8 cellular contexts compared by ENCODE assay signal in the genomic region with DNA sequence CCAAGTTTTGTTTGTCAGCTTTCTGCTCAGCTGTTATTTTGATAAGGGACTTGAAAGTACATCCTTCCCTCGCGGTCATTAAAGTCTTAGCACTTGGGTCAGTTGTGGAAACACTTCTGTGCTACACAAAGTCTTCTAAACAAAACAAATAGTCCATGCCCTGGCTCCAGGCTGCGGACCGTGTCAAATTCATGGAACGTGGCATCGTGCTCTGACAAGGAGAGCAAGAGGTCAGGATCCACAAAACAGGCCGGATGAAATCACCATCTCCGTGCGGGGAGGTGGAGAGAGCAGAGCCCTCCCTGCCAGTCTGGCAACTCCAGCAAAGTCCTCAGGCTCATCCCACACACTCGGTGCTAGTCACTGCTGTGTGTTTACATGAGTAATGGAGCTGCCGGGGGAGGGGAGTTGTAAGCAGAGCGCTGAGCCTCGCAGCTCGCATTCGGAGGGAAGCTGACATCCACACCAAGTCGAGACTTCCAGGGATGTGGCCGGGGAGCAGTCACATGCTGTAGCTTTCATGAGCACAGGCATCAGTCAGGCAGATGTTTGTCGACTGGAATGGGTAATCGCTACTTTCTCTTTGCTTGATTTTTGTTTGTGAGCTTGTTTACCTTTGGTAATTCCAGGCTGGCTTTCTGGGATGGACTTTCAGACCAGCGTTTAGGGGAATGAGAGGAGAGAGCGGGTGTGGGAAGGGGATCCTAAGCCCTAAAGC.
DNase-seq lines count a peak whose midpoint lies in the region; ATAC-seq, FAIRE-seq and TF ChIP-seq lines count a peak whose summit lies in the region.

No MANE protein-coding gene starts in this region.

- ATAC-seq in HG03457 (IDR thresholded peaks at IDR 0.05; ENCODE audit: unreplicated experiment) = no peak

- peak overlapping the region; percentile 69 for H3K4me3 ChIP-seq in GM06990 (replicated peaks; ENCODE audit: low read depth, low read length)
- H3K4me3 ChIP-seq in endothelial cell of umbilical vein (replicated peaks in 1 of 3; ENCODE audit: insufficient read depth in 1 of 3, low read depth in 1 of 3, low read length in 3 of 3) = peak overlapping the region in 2 of 3 experiments; percentile 36 to 60

- TF ChIP-seq CTCF in GM06990 (IDR thresholded peaks at IDR 0.05; ENCODE audit: insufficient read depth, low read length, poor library complexity, severe bottlenecking) = no peak
- TF ChIP-seq CTCF in endothelial cell of umbilical vein (IDR thresholded peaks at IDR 0.05; ENCODE audit: extremely low read depth in 1 of 2, insufficient read depth in 1 of 2, low read depth in 1 of 2, low read length in 2 of 2) = no peak

- peak overlapping the region; percentile 53 for H2AFZ ChIP-seq in endothelial cell of umbilical vein (ENCODE audit: low read depth, low read length)

- peak; percentile 40 for TF ChIP-seq POLR2A in endothelial cell of umbilical vein (IDR thresholded peaks at IDR 0.05; ENCODE audit: low read depth, low read length)

- H4K20me1 ChIP-seq in endothelial cell of umbilical vein (replicated peaks; ENCODE audit: control insufficient read depth, extremely low read depth, insufficient read depth, low read length) = no peaks in the 10 kb centered on the region

- dilution Hi-C loops in endothelial cell of umbilical vein (cut with MboI; ENCODE audit: extremely low pct_ligation_motif_present, low sequenced_read_pairs) = no loop called here

- H3K9me3 ChIP-seq in endothelial cell of umbilical vein (replicated peaks; ENCODE audit: control insufficient read depth, insufficient read depth, low read length) = no peaks in the 10 kb centered on the region

- BruUV-seq in endothelial cell of umbilical vein (replicated peaks; lab: Mats Ljungman, UMichigan) = TSS peak; percentile 8

- peaks cover 9% of the 10 kb centered on the region for H3K36me3 ChIP-seq in GM06990 (ENCODE audit: control insufficient read depth, insufficient read depth, low read length)
- peaks cover 4 to 10% of the 10 kb centered on the region in 2 experiments for H3K36me3 ChIP-seq in endothelial cell of umbilical vein (ENCODE audit: control insufficient read depth in 2 of 2, extremely low read depth in 1 of 2, insufficient read depth in 2 of 2, low read length in 2 of 2)

- FAIRE-seq in endothelial cell of umbilical vein (lab: Jason Lieb, UNC) = peak; percentile 77

- no peaks in the 10 kb centered on the region for H3K27me3 ChIP-seq in GM06990 (replicated peaks; ENCODE audit: control insufficient read depth, insufficient read depth, low read length)
- no peaks in the 10 kb centered on the region for H3K27me3 ChIP-seq in endothelial cell of umbilical vein (ENCODE audit: control insufficient read depth in 2 of 2, insufficient read depth in 2 of 2, low read length in 2 of 2)

- peak overlapping the region; percentile 63 for H3K27ac ChIP-seq in endothelial cell of umbilical vein (ENCODE audit: insufficient read depth, low read depth, low read length)

- H3K9me1 ChIP-seq in endothelial cell of umbilical vein (replicated peaks; ENCODE audit: control insufficient read depth, extremely low read depth, insufficient read depth, low read length) = no peaks in the 10 kb centered on the region

- H3K4me2 ChIP-seq in endothelial cell of umbilical vein (ENCODE audit: insufficient read depth, low read length) = peak overlapping the region; percentile 83

- CTCF ChIA-PET in endothelial cell of umbilical vein (lab: Charles Lee) = interaction anchor here (0.5 to 3.4 kb wide), 18 partner anchors 9 to 884 kb away, joined by 3 to 44 read pairs (median 5); no protein-coding TSS in a partner anchor

- intact Hi-C loops in endothelial cell of umbilical vein (cut with micrococcal nuclease) = loop anchor here (1.0 to 5.0 kb wide), 5 partner anchors 33 to 333 kb away; no protein-coding TSS in a partner anchor

- POLR2A ChIA-PET in endothelial cell of umbilical vein (lab: Charles Lee) = interaction anchor here (1.0 to 1.2 kb wide), 3 partner anchors 34 to 196 kb away, joined by 3 to 4 read pairs (median 3); no protein-coding TSS in a partner anchor

- peak overlapping the region; percentile 64 for H3K9ac ChIP-seq in endothelial cell of umbilical vein (replicated peaks; ENCODE audit: extremely low read depth, insufficient read depth, low read length)

- DNase-seq in GM06990 (ENCODE audit: extremely low read depth, insufficient read length) (peak; percentile 61), NCI-H510A (lab: John Stamatoyannopoulos, UW) (peak; percentile 72), activated T-cell treated with anti-CD3 and anti-CD28 coated beads for 4 hours (peak; percentile 67), endothelial cell of umbilical vein (ENCODE audit: low read depth, low spot score) (peak; percentile 95), middle frontal gyrus (ENCODE audit: extremely low spot score, low spot score) (peak; percentile 72), RPMI8226 (no peak)
- peak; percentile 21 to 61 for DNase-seq in stimulated activated CD8-positive, alpha-beta memory T cell treated with anti-CD3 and anti-CD28 coated beads, Interleukin-15, amount 100 ng/mL, for 4 hours (ENCODE audit: low read depth in 2 of 2)

- H3K4me1 ChIP-seq in endothelial cell of umbilical vein (ENCODE audit: control insufficient read depth, extremely low read depth, insufficient read depth, low read length) = peaks cover 51% of the 10 kb centered on the region

- no peaks in the 10 kb centered on the region for H3K79me2 ChIP-seq in endothelial cell of umbilical vein (ENCODE audit: control insufficient read depth, insufficient read depth, low read length)

TF ChIP-seq in endothelial cell of umbilical vein, 7 proteins besides CTCF, POLR2A, EP300 and RAD21:
- TF ChIP-seq POLR2AphosphoS5 (IDR thresholded peaks at IDR 0.05; ENCODE audit: insufficient read depth, low read depth, low read length) = peak; percentile 59
- TF ChIP-seq, protein P1, sequence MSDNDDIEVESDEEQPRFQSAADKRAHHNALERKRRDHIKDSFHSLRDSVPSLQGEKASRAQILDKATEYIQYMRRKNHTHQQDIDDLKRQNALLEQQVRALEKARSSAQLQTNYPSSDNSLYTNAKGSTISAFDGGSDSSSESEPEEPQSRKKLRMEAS (IDR thresholded peaks at IDR 0.05; ENCODE audit: insufficient read depth, insufficient read length) = no peak
- TF ChIP-seq EZH2 (IDR thresholded peaks at IDR 0.05; ENCODE audit: borderline replicate concordance, low read depth, low read length, severe bottlenecking) = no peak
- TF ChIP-seq JUN (IDR thresholded peaks at IDR 0.05; ENCODE audit: borderline replicate concordance, insufficient read depth, insufficient read length, low read depth) = peak; percentile 2
- TF ChIP-seq MYC (IDR thresholded peaks at IDR 0.05; ENCODE audit: low read depth, low read length) = no peak
- TF ChIP-seq FOS (IDR thresholded peaks at IDR 0.05; ENCODE audit: borderline replicate concordance, insufficient read depth, low read length) = peak; percentile 35
- TF ChIP-seq GATA2 (IDR thresholded peaks at IDR 0.05; ENCODE audit: insufficient read depth, insufficient read length, low read depth, low read length) = no peak
